ENCODE assay signal across 13 cellular contexts in genomic region chr9:106980551-106981101, GRCh38.
DNase-seq lines count a peak whose midpoint lies in the region; ATAC-seq and TF ChIP-seq lines count a peak whose summit lies in the region.
"Had no signal": no experiment of that assay in that cellular context is flagged by ENCODE, and none has a peak within 500 bp of the region (broad histone marks: within the 10 kb centered on the region; RNA-seq: fewer than 3 reads in every experiment).

No MANE protein-coding gene starts in this region.

- H4K12ac ChIP-seq in trophoblast cell (ENCODE audit: low read depth, low read length) = no peak overlapping the region

- no peak overlapping the region for H2AK5ac ChIP-seq in trophoblast cell (ENCODE audit: low read length)

- H2AFZ ChIP-seq in trophoblast cell (ENCODE audit: insufficient read depth, low read length, poor library complexity) = no peak overlapping the region

- H3K27me3 ChIP-seq in brain microvascular endothelial cell (replicated peaks) (no peaks in the 10 kb centered on the region), trophoblast cell (ENCODE audit: insufficient read depth, low read length) (no peaks in the 10 kb centered on the region)
- H3K27me3 ChIP-seq: adrenal gland had no signal

- no peak overlapping the region for H2BK120ac ChIP-seq in trophoblast cell (ENCODE audit: insufficient read depth, low read length, poor library complexity)

- no peak overlapping the region for H4K8ac ChIP-seq in trophoblast cell (ENCODE audit: low read depth, low read length)

- no peak overlapping the region for H3K14ac ChIP-seq in trophoblast cell (ENCODE audit: low read length)

- H3K4me2 ChIP-seq in trophoblast cell (ENCODE audit: low read length) = no peak overlapping the region
- H3K4me2 ChIP-seq: smooth muscle cell had no signal

- H3K27ac ChIP-seq in brain microvascular endothelial cell (no peak overlapping the region), trophoblast cell (ENCODE audit: low read depth, low read length) (no peak overlapping the region)
- H3K27ac ChIP-seq: adrenal gland had no signal

- H3K27me3 Mint-ChIP-seq in stimulated activated naive CD8-positive, alpha-beta T cell treated with anti-CD3 and anti-CD28 coated beads, Interleukin-15, amount 100 ng/mL, for 72 hours = no peaks in the 10 kb centered on the region

- H3K79me2 ChIP-seq in trophoblast cell (ENCODE audit: control insufficient read depth, insufficient read depth, low read length, poor library complexity) = no peaks in the 10 kb centered on the region

- in situ Hi-C loops in brain microvascular endothelial cell (cut with HindIII; ENCODE audit: low pct_ligation_motif_present, low sequenced_read_pairs) = no loop called here

- H3K9me3 ChIP-seq in trophoblast cell (ENCODE audit: insufficient read depth, low read depth, low read length) = no peaks in the 10 kb centered on the region
- H3K9me3 ChIP-seq: adrenal gland had no signal

- H3K27ac Mint-ChIP-seq in stimulated activated naive CD8-positive, alpha-beta T cell treated with anti-CD3 and anti-CD28 coated beads, Interleukin-15, amount 100 ng/mL, for 72 hours = no peak overlapping the region
- H3K27ac Mint-ChIP-seq: CD8-positive, alpha-beta T cell had no signal

- no peak overlapping the region for H3K4me3 Mint-ChIP-seq in stimulated activated naive CD8-positive, alpha-beta T cell treated with anti-CD3 and anti-CD28 coated beads, Interleukin-15, amount 100 ng/mL, for 72 hours
- H3K4me3 Mint-ChIP-seq: CD8-positive, alpha-beta T cell had no signal

- no peak overlapping the region for H3K4ac ChIP-seq in trophoblast cell (ENCODE audit: low read depth, low read length)

- no peak overlapping the region for H3K18ac ChIP-seq in trophoblast cell (ENCODE audit: low read length)

- H3K9me3 Mint-ChIP-seq in stimulated activated naive CD8-positive, alpha-beta T cell treated with anti-CD3 and anti-CD28 coated beads, Interleukin-15, amount 100 ng/mL, for 72 hours = no peaks in the 10 kb centered on the region
- H3K9me3 Mint-ChIP-seq: CD8-positive, alpha-beta T cell had no signal

- H3K4me1 Mint-ChIP-seq in stimulated activated naive CD8-positive, alpha-beta T cell treated with anti-CD3 and anti-CD28 coated beads, Interleukin-15, amount 100 ng/mL, for 72 hours = no peaks in the 10 kb centered on the region

- peak overlapping the region; percentile 13 for H3K23ac ChIP-seq in trophoblast cell (ENCODE audit: low read length)

- H3K36me3 ChIP-seq in brain microvascular endothelial cell (replicated peaks) (peaks cover 6% of the 10 kb centered on the region), trophoblast cell (ENCODE audit: control insufficient read depth in 1 of 2, insufficient read depth in 2 of 2, low read length in 2 of 2) (peaks cover 19 to 56% of the 10 kb centered on the region in 2 experiments)

- no peak overlapping the region for H2BK12ac ChIP-seq in trophoblast cell (ENCODE audit: low read length)

- H2BK5ac ChIP-seq in trophoblast cell (ENCODE audit: low read depth, low read length, poor library complexity) = no peak overlapping the region

- ATAC-seq in GM18520 (IDR thresholded peaks at IDR 0.05; ENCODE audit: unreplicated experiment) (peak; percentile 40), HG03045 (IDR thresholded peaks at IDR 0.05; ENCODE audit: unreplicated experiment) (peak; percentile 35), GM21360 (IDR thresholded peaks at IDR 0.05; ENCODE audit: unreplicated experiment) (no peak), GM21723 (IDR thresholded peaks at IDR 0.05; ENCODE audit: unreplicated experiment) (no peak)
- no peak for ATAC-seq in stimulated activated naive CD8-positive, alpha-beta T cell treated with anti-CD3 and anti-CD28 coated beads, Interleukin-15, amount 100 ng/mL, for 72 hours
- ATAC-seq: CD8-positive, alpha-beta T cell had no signal

- no peak overlapping the region for H3K9ac ChIP-seq in trophoblast cell (ENCODE audit: low read length)

- no CpG with 5 or more reads among the region's 2 CpGs for WGBS in trophoblast cell (ENCODE audit: extremely low coverage, insufficient coverage, insufficient read length)

- TF ChIP-seq CTCF in brain microvascular endothelial cell (IDR thresholded peaks at IDR 0.05; ENCODE audit: low read depth, low read length, missing control alignments) = no peak

- H3K4me1 ChIP-seq in trophoblast cell (ENCODE audit: control insufficient read depth in 1 of 2, insufficient read depth in 2 of 2, low read length in 2 of 2) = no peaks in the 10 kb centered on the region
- H3K4me1 ChIP-seq: adrenal gland had no signal

- H3K4me3 ChIP-seq in brain microvascular endothelial cell (ENCODE audit: low read depth, low read length) (no peak overlapping the region), trophoblast cell (ENCODE audit: low read depth, low read length) (no peak overlapping the region)
- H3K4me3 ChIP-seq: adrenal gland, smooth muscle cell had no signal

- peak; percentile 29 for DNase-seq in brain microvascular endothelial cell
- no peak for DNase-seq in trophoblast cell
- DNase-seq in stimulated activated naive CD8-positive, alpha-beta T cell treated with anti-CD3 and anti-CD28 coated beads, Interleukin-15, amount 100 ng/mL, for 72 hours = no peak
- DNase-seq: adrenal gland; CD8-positive, alpha-beta T cell; nucleus accumbens; OCI-M1; SW 1271 had no signal

- no peaks in the 10 kb centered on the region for H3K79me1 ChIP-seq in trophoblast cell (ENCODE audit: low read length)

- no peak overlapping the region for H4K91ac ChIP-seq in trophoblast cell (ENCODE audit: low read depth, low read length)

Comparison
In these comparisons a context has a peak if more than half of its experiments do, and no peak if none do; other contexts are left out.
1. ATAC-seq: peak in GM18520 (single experiment) and HG03045 (single experiment); none in GM21360 (single experiment), GM21723 (single experiment) and stimulated activated naive CD8-positive, alpha-beta T cell treated with anti-CD3 and anti-CD28 coated beads, Interleukin-15, amount 100 ng/mL, for 72 hours (single experiment).